Comparison of ENCODE assay signal across 1 cellular context in genomic region chr2:39486071-39486470, GRCh38.
TF ChIP-seq lines count a peak whose summit lies in the region.

No MANE protein-coding gene starts in this region.

TF ChIP-seq in HepG2, 621 proteins besides CTCF, POLR2A, EP300 and RAD21:
- 0 out of 2 replicates have a peak, but pooled peaks have one; percentile 38 for TF ChIP-seq ZNF501 (CRISPR knock-in tag; IDR thresholded peaks at IDR 0.05)
- TF ChIP-seq ZNF775 (CRISPR knock-in tag; IDR thresholded peaks at IDR 0.05; ENCODE audit: borderline replicate concordance) = no peak
- TF ChIP-seq MEF2D (CRISPR knock-in tag; IDR thresholded peaks at IDR 0.05) = 0 out of 2 replicates have a peak, but pooled peaks have one; percentile 15
- TF ChIP-seq ZNF772 (CRISPR knock-in tag; IDR thresholded peaks at IDR 0.05) = no peak
- TF ChIP-seq PAF1 (CRISPR knock-in tag; IDR thresholded peaks at IDR 0.05) = 0 out of 2 replicates have a peak, but pooled peaks have one; percentile 38
